9 cellular contexts compared by ENCODE assay signal in the genomic region with DNA sequence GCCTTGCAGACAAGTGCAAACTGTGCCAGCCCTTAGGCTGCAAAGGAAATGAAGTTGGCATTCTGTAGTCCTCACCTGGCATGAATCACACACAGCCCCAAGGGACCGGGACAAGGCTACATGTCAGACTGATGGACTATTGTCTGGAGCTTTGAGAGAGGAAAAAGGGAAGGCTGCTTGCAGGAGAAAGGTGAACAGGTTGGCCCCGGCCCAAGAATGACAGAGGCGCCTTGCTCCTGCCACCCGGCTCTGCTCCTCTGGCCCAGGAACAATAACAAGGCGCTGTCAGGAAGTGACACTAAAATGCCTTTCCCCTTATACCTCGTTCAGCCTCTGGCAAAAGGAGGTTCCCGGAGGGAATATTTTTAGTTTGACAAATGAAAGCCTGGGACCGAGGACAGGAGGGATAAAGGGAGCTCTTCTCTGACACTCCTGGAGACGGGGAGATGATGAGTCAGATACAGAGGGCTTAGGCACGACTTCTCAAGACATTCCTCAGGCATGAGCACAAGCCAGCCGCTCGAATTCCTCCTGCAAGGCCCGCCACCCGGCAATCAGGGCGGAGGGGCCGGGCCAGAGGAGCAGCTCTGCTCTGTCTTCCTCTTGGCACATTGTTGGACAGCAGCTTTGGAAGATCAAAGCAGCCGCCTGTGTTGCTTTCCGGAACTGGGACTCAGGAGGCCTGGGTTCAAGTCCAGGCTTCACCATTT.
A peak's percentile ranks its signal among the peaks of the same experiment; 100 is the strongest.
DNase-seq lines count a peak whose midpoint lies in the region; ATAC-seq and TF ChIP-seq lines count a peak whose summit lies in the region.
"Had no signal": no experiment of that assay in that cellular context is flagged by ENCODE, and none has a peak within 500 bp of the region (broad histone marks: within the 10 kb centered on the region; RNA-seq: fewer than 3 reads in every experiment).

No MANE protein-coding gene starts in this region.

- DNase-seq in ELF-1 (ENCODE audit: low read depth, low spot score) = peak; percentile 98
- DNase-seq in fibroblast of pulmonary artery (ENCODE audit: low read depth) = peak; percentile 80
- no peak for DNase-seq in middle frontal gyrus (ENCODE audit: extremely low spot score, low spot score)
- no peak for DNase-seq in NCI-H128 (lab: John Stamatoyannopoulos, UW; ENCODE audit: unreplicated experiment)
- DNase-seq: activated CD4-positive, alpha-beta T cell treated with anti-CD3 and anti-CD28 coated beads, Interleukin-2, amount 50 U/mL, for 4 hours had no signal

- peaks cover 4% of the 10 kb centered on the region for H3K27me3 ChIP-seq in parathyroid adenoma (ENCODE audit: control insufficient read depth, insufficient read depth, low read length)

- H3K79me2 ChIP-seq in parathyroid adenoma = no peaks in the 10 kb centered on the region

- peaks cover 4% of the 10 kb centered on the region for H3K4me1 ChIP-seq in parathyroid adenoma

- H3K9me3 ChIP-seq in parathyroid adenoma (ENCODE audit: control insufficient read depth, low read length) = no peaks in the 10 kb centered on the region

- TF ChIP-seq CTCF in fibroblast of pulmonary artery (IDR thresholded peaks at IDR 0.05; ENCODE audit: low read length, missing control alignments) = no peak
- TF ChIP-seq CTCF in parathyroid adenoma (IDR thresholded peaks at IDR 0.05) = no peak

- peak overlapping the region; percentile 45 for H2AFZ ChIP-seq in parathyroid adenoma

- ATAC-seq in HG03135 (IDR thresholded peaks at IDR 0.05; ENCODE audit: unreplicated experiment) (no peak), GM21528 (IDR thresholded peaks at IDR 0.05; ENCODE audit: low FRiP score, unreplicated experiment) (no peak)

- H3K27ac ChIP-seq in parathyroid adenoma = no peak overlapping the region

- H3K4me2 ChIP-seq in parathyroid adenoma (ENCODE audit: low read length) = peak overlapping the region; percentile 7

- H3K4me3 ChIP-seq in fibroblast of pulmonary artery (replicated peaks; ENCODE audit: low read depth, low read length) (no peak overlapping the region), parathyroid adenoma (ENCODE audit: low read depth, low read length) (no peak overlapping the region)

- no peaks in the 10 kb centered on the region for H3K36me3 ChIP-seq in parathyroid adenoma (ENCODE audit: control insufficient read depth, insufficient read depth, low read length)

- H3K9ac ChIP-seq in parathyroid adenoma = no peak overlapping the region

TF ChIP-seq in PFSK-1, 5 proteins besides CTCF, POLR2A, EP300 and RAD21:
- TF ChIP-seq REST (IDR thresholded peaks at IDR 0.05; ENCODE audit: insufficient read depth in 1 of 2, low read depth in 2 of 2, low read length in 2 of 2) = peak; percentile 84 to 94
- no peak for TF ChIP-seq FOXP2 (optimal IDR thresholded peaks at IDR 0.05; ENCODE audit: borderline replicate concordance, extremely low read depth, extremely low read length, insufficient read depth)
- peak; percentile 47; the same call in 1 of the 2 replicates for TF ChIP-seq SIN3A (IDR thresholded peaks at IDR 0.05; ENCODE audit: borderline replicate concordance, insufficient read depth, low read length)

Comparison
In these comparisons a context has a peak if more than half of its experiments do, and no peak if none do; other contexts are left out.
1. DNase-seq: peak in ELF-1 (single experiment) and fibroblast of pulmonary artery (single experiment); none in middle frontal gyrus (single experiment) and NCI-H128 (single experiment).